In genomic region chr11:82971531-82971946, GRCh38 we compare ENCODE assay signal across 8 cellular contexts.
A peak's percentile ranks its signal among the peaks of the same experiment; 100 is the strongest.
DNase-seq lines count a peak whose midpoint lies in the region; ATAC-seq and TF ChIP-seq lines count a peak whose summit lies in the region.
"Not testable (repeated sequence)": the region's sequence is repeated elsewhere in the genome, so short reads cannot be mapped to it uniquely, and the experiment has no call there.

No MANE protein-coding gene starts in this region.

- peak overlapping the region; percentile 62 to 74 for H3K4me3 Mint-ChIP-seq in CD14-positive monocyte
- peak overlapping the region; percentile 67 for H3K4me3 Mint-ChIP-seq in activated CD4-positive, alpha-beta T cell treated with anti-CD3 and anti-CD28 coated beads, Interleukin-2, amount 10 ng/mL, durations not matched to agents 7 days and 5 days
- H3K4me3 Mint-ChIP-seq in memory B cell = peak overlapping the region; percentile 84

- CTCF ChIA-PET in activated CD4-positive, alpha-beta T cell treated with anti-CD3 and anti-CD28 coated beads, Interleukin-2, amount 10 ng/mL, durations not matched to agents 7 days and 5 days (lab: Charles Lee) = interaction anchor here (1.1 kb wide), 1 partner anchor 11 kb away, joined by 3 read pairs; no protein-coding TSS in a partner anchor

- H3K9me2 ChIP-seq in MM.1S (replicated peaks; ENCODE audit: insufficient read depth, low read length) = not testable (repeated sequence)

- H3K9me3 ChIP-seq in MM.1S (replicated peaks; ENCODE audit: insufficient read depth, low read length) = not testable (repeated sequence)

- peak overlapping the region; percentile 8; the same call in 1 of the 2 replicates for H3K4me3 ChIP-seq in MM.1S (ENCODE audit: low read length)

- H3K27ac ChIP-seq in MM.1S (ENCODE audit: low read length) = peak overlapping the region; percentile 97

- not testable (repeated sequence) for H3K27me3 Mint-ChIP-seq in CD14-positive monocyte (ENCODE audit: low read depth in 3 of 3); activated CD4-positive, alpha-beta T cell treated with anti-CD3 and anti-CD28 coated beads, Interleukin-2, amount 10 ng/mL, durations not matched to agents 7 days and 5 days; memory B cell

- H3F3A ChIP-seq in MM.1S (ENCODE audit: insufficient read depth, low read length) = peaks cover 33% of the 10 kb centered on the region

- not testable (repeated sequence) for TF ChIP-seq CTCF in CD14-positive monocyte (IDR thresholded peaks at IDR 0.05); MM.1S (IDR thresholded peaks at IDR 0.05; ENCODE audit: low read length)

- H3K4me2 ChIP-seq in MM.1S (ENCODE audit: low read depth, low read length) = peak overlapping the region; percentile 37; the same call in 1 of the 2 replicates

- not testable (repeated sequence) for H4K20me1 ChIP-seq in MM.1S (ENCODE audit: insufficient read depth, low read length)

- POLR2A ChIA-PET in activated CD4-positive, alpha-beta T cell treated with anti-CD3 and anti-CD28 coated beads, Interleukin-2, amount 10 ng/mL, durations not matched to agents 7 days and 5 days (lab: Charles Lee) = interaction anchor here (0.6 kb wide), 1 partner anchor 27 kb away, joined by 3 read pairs; no protein-coding TSS in a partner anchor

- intact Hi-C loops in CD14-positive monocyte (cut with micrococcal nuclease) = not testable (repeated sequence)

- not testable (repeated sequence) for H3K36me3 Mint-ChIP-seq in CD14-positive monocyte; activated CD4-positive, alpha-beta T cell treated with anti-CD3 and anti-CD28 coated beads, Interleukin-2, amount 10 ng/mL, durations not matched to agents 7 days and 5 days (ENCODE audit: low read depth); memory B cell

- H3K36me3 ChIP-seq in MM.1S (replicated peaks; ENCODE audit: insufficient read depth, low read length) = not testable (repeated sequence)

- peak overlapping the region in 1 of 7 donors; percentile 21 for H3K27ac Mint-ChIP-seq in CD14-positive monocyte
- peak overlapping the region; percentile 86 for H3K27ac Mint-ChIP-seq in activated CD4-positive, alpha-beta T cell treated with anti-CD3 and anti-CD28 coated beads, Interleukin-2, amount 10 ng/mL, durations not matched to agents 7 days and 5 days
- H3K27ac Mint-ChIP-seq in memory B cell = peak overlapping the region; percentile 72

- ATAC-seq in GM18907 (IDR thresholded peaks at IDR 0.05; ENCODE audit: unreplicated experiment) (peak; percentile 47), HG02759 (IDR thresholded peaks at IDR 0.05; ENCODE audit: unreplicated experiment) (peak; percentile 55), memory B cell (ENCODE audit: low read depth) (peak; percentile 58)

- H3K4me1 Mint-ChIP-seq in CD14-positive monocyte = not testable (repeated sequence)
- H3K4me1 Mint-ChIP-seq in activated CD4-positive, alpha-beta T cell treated with anti-CD3 and anti-CD28 coated beads, Interleukin-2, amount 10 ng/mL, durations not matched to agents 7 days and 5 days = peaks cover 23% of the 10 kb centered on the region
- H3K4me1 Mint-ChIP-seq in memory B cell = peaks cover 29% of the 10 kb centered on the region

- H3K9me3 Mint-ChIP-seq in CD14-positive monocyte, memory B cell: not testable (repeated sequence)
- peaks cover 12% of the 10 kb centered on the region for H3K9me3 Mint-ChIP-seq in activated CD4-positive, alpha-beta T cell treated with anti-CD3 and anti-CD28 coated beads, Interleukin-2, amount 10 ng/mL, durations not matched to agents 7 days and 5 days

- H2AFZ ChIP-seq in MM.1S (ENCODE audit: low read length) = not testable (repeated sequence)

- H3K79me2 ChIP-seq in MM.1S (ENCODE audit: low read length) = not testable (repeated sequence)

- H3K4me1 ChIP-seq in MM.1S (ENCODE audit: low read length) = peaks cover 46% of the 10 kb centered on the region

- not testable (repeated sequence) for DNase-seq in CD14-positive monocyte (ENCODE audit: low spot score); memory B cell (ENCODE audit: low spot score in 2 of 2)
- DNase-seq in MM.1S (peak; percentile 67), activated gamma-delta T cell treated with Interleukin-2 at 50 U/mL for 16 hours (peak; percentile 27)
- DNase-seq in activated CD4-positive, alpha-beta T cell treated with anti-CD3 and anti-CD28 coated beads, Interleukin-2, amount 10 ng/mL, durations not matched to agents 7 days and 5 days = peak; percentile 48
- DNase-seq in stimulated activated CD8-positive, alpha-beta memory T cell treated with anti-CD3 and anti-CD28 coated beads, Interleukin-4, amount 100 ng/mL, for 48 hours = peak; percentile 60

- H3K27me3 ChIP-seq in MM.1S (replicated peaks; ENCODE audit: insufficient read depth, low read length) = not testable (repeated sequence)

- H3K9ac ChIP-seq in MM.1S (ENCODE audit: low read length) = peak overlapping the region; percentile 49; the same call in 1 of the 2 replicates
